9 cellular contexts compared by ENCODE assay signal in genomic region chr12:103771466-103771865, GRCh38.
DNase-seq lines count a peak whose midpoint lies in the region; ATAC-seq and TF ChIP-seq lines count a peak whose summit lies in the region.
"Had no signal": no experiment of that assay in that cellular context is flagged by ENCODE, and none has a peak within 500 bp of the region (broad histone marks: within the 10 kb centered on the region; RNA-seq: fewer than 3 reads in every experiment).

No MANE protein-coding gene starts in this region.

- H3K27ac ChIP-seq in RWPE1, result no peak overlapping the region
- H3K27ac ChIP-seq in rectal smooth muscle tissue (ENCODE audit: low read depth, low read length), result peak overlapping the region; percentile 6
- H3K27ac ChIP-seq in CD4-positive, alpha-beta memory T cell (ENCODE audit: low read depth, low read length), result no peak overlapping the region
- no peak overlapping the region for H3K27ac ChIP-seq in CD8-positive, alpha-beta T cell (ENCODE audit: low read depth, low read length)

- no peaks in the 10 kb centered on the region for H3K9me3 Mint-ChIP-seq in activated CD8-positive, alpha-beta T cell treated with anti-CD3 and anti-CD28 coated beads for 36 hours
- no peaks in the 10 kb centered on the region for H3K9me3 Mint-ChIP-seq in activated CD8-positive, alpha-beta T cell treated with anti-CD3 and anti-CD28 coated beads, Interleukin-2, amount 10 ng/mL, durations not matched to agents 7 days and 5 days (ENCODE audit: insufficient read depth)
- H3K9me3 Mint-ChIP-seq in CD4-positive, alpha-beta memory T cell, result no peaks in the 10 kb centered on the region
- no peaks in the 10 kb centered on the region for H3K9me3 Mint-ChIP-seq in CD8-positive, alpha-beta T cell
- H3K9me3 Mint-ChIP-seq: activated naive CD4-positive, alpha-beta T cell treated with anti-CD3 and anti-CD28 coated beads, Interleukin-2, amount 50 U/mL, for 24 hours had no signal

- CTCF ChIA-PET in activated CD8-positive, alpha-beta T cell treated with anti-CD3 and anti-CD28 coated beads for 36 hours (lab: Charles Lee), result interaction anchor here (0.9 to 1.5 kb wide), 4 partner anchors 10 to 338 kb away, joined by 3 to 5 read pairs (median 3); no protein-coding TSS in a partner anchor
- CTCF ChIA-PET in activated CD8-positive, alpha-beta T cell treated with anti-CD3 and anti-CD28 coated beads, Interleukin-2, amount 10 ng/mL, durations not matched to agents 7 days and 5 days (lab: Charles Lee), result interaction anchor here (1.0 to 1.5 kb wide), 4 partner anchors 12 to 338 kb away, joined by 3 read pairs; no protein-coding TSS in a partner anchor
- CTCF ChIA-PET in RWPE1 (lab: Yijun Ruan, JAX), result interaction anchor here (1.4 kb wide), 1 partner anchor 106 kb away, joined by 3 read pairs; no protein-coding TSS in a partner anchor
- CTCF ChIA-PET in CD4-positive, alpha-beta memory T cell (lab: Charles Lee; ENCODE audit: partially characterized antibody), result no interaction called here
- CTCF ChIA-PET in CD8-positive, alpha-beta T cell (lab: Charles Lee), result no interaction called here

- no peaks in the 10 kb centered on the region for H3K4me1 Mint-ChIP-seq in activated CD8-positive, alpha-beta T cell treated with anti-CD3 and anti-CD28 coated beads for 36 hours (ENCODE audit: low read depth)
- H3K4me1 Mint-ChIP-seq in activated CD8-positive, alpha-beta T cell treated with anti-CD3 and anti-CD28 coated beads, Interleukin-2, amount 10 ng/mL, durations not matched to agents 7 days and 5 days (ENCODE audit: low read depth), result no peaks in the 10 kb centered on the region
- H3K4me1 Mint-ChIP-seq in CD4-positive, alpha-beta memory T cell, result no peaks in the 10 kb centered on the region
- H3K4me1 Mint-ChIP-seq in CD8-positive, alpha-beta T cell (ENCODE audit: low read depth), result no peaks in the 10 kb centered on the region
- H3K4me1 Mint-ChIP-seq: activated naive CD4-positive, alpha-beta T cell treated with anti-CD3 and anti-CD28 coated beads, Interleukin-2, amount 50 U/mL, for 24 hours had no signal

- POLR2A ChIA-PET in activated CD8-positive, alpha-beta T cell treated with anti-CD3 and anti-CD28 coated beads for 36 hours (lab: Charles Lee), result interaction anchor here (0.7 kb wide), 1 partner anchor 10 kb away, joined by 3 read pairs; no protein-coding TSS in a partner anchor
- POLR2A ChIA-PET in activated CD8-positive, alpha-beta T cell treated with anti-CD3 and anti-CD28 coated beads, Interleukin-2, amount 10 ng/mL, durations not matched to agents 7 days and 5 days (lab: Charles Lee), result no interaction called here
- POLR2A ChIA-PET in RWPE1 (lab: Yijun Ruan, JAX; ENCODE audit: low non-redundant PET), result no interaction called here
- POLR2A ChIA-PET in CD4-positive, alpha-beta memory T cell (lab: Charles Lee; ENCODE audit: partially characterized antibody), result no interaction called here
- POLR2A ChIA-PET in CD8-positive, alpha-beta T cell (lab: Charles Lee), result no interaction called here

- no peaks in the 10 kb centered on the region for H3K27me3 Mint-ChIP-seq in activated CD8-positive, alpha-beta T cell treated with anti-CD3 and anti-CD28 coated beads for 36 hours
- no peaks in the 10 kb centered on the region for H3K27me3 Mint-ChIP-seq in activated CD8-positive, alpha-beta T cell treated with anti-CD3 and anti-CD28 coated beads, Interleukin-2, amount 10 ng/mL, durations not matched to agents 7 days and 5 days (ENCODE audit: low read depth)
- no peaks in the 10 kb centered on the region for H3K27me3 Mint-ChIP-seq in CD4-positive, alpha-beta memory T cell
- H3K27me3 Mint-ChIP-seq in CD8-positive, alpha-beta T cell (ENCODE audit: low read depth), result no peaks in the 10 kb centered on the region
- H3K27me3 Mint-ChIP-seq: activated naive CD4-positive, alpha-beta T cell treated with anti-CD3 and anti-CD28 coated beads, Interleukin-2, amount 50 U/mL, for 24 hours had no signal

- H3K9ac ChIP-seq in rectal smooth muscle tissue (ENCODE audit: low read length), result no peak overlapping the region

- no peaks in the 10 kb centered on the region for H3K27me3 ChIP-seq in rectal smooth muscle tissue (ENCODE audit: control insufficient read depth, insufficient read depth, low read length)
- no peaks in the 10 kb centered on the region for H3K27me3 ChIP-seq in CD4-positive, alpha-beta memory T cell (ENCODE audit: insufficient read depth, low read length)
- no peaks in the 10 kb centered on the region for H3K27me3 ChIP-seq in CD8-positive, alpha-beta T cell (ENCODE audit: insufficient read depth, low read length)

- H3K36me3 ChIP-seq in rectal smooth muscle tissue (ENCODE audit: control insufficient read depth, insufficient read depth, low read length), result peaks cover 6% of the 10 kb centered on the region
- H3K36me3 ChIP-seq in CD4-positive, alpha-beta memory T cell (ENCODE audit: insufficient read depth, low read length), result no peaks in the 10 kb centered on the region
- H3K36me3 ChIP-seq in CD8-positive, alpha-beta T cell (ENCODE audit: insufficient read depth, low read length), result no peaks in the 10 kb centered on the region

- intact Hi-C loops in activated CD8-positive, alpha-beta T cell treated with anti-CD3 and anti-CD28 coated beads for 36 hours (cut with micrococcal nuclease), result no loop called here
- intact Hi-C loops in CD4-positive, alpha-beta memory T cell (cut with micrococcal nuclease), result no loop called here
- intact Hi-C loops in CD8-positive, alpha-beta T cell (cut with DNase I, micrococcal nuclease), result loop anchor here (2.0 to 5.0 kb wide), 2 partner anchors 333 to 336 kb away; no protein-coding TSS in a partner anchor

- ATAC-seq in activated CD8-positive, alpha-beta T cell treated with anti-CD3 and anti-CD28 coated beads for 36 hours, result no peak
- no peak for ATAC-seq in activated CD8-positive, alpha-beta T cell treated with anti-CD3 and anti-CD28 coated beads, Interleukin-2, amount 10 ng/mL, durations not matched to agents 7 days and 5 days
- no peak for ATAC-seq in GM19351 (IDR thresholded peaks at IDR 0.05; ENCODE audit: unreplicated experiment)
- ATAC-seq in CD8-positive, alpha-beta T cell, result no peak

- H3K36me3 Mint-ChIP-seq in activated CD8-positive, alpha-beta T cell treated with anti-CD3 and anti-CD28 coated beads for 36 hours (ENCODE audit: low read depth), result peaks cover 3% of the 10 kb centered on the region
- H3K36me3 Mint-ChIP-seq in activated CD8-positive, alpha-beta T cell treated with anti-CD3 and anti-CD28 coated beads, Interleukin-2, amount 10 ng/mL, durations not matched to agents 7 days and 5 days (ENCODE audit: low read depth), result peaks cover 2% of the 10 kb centered on the region
- peaks cover 16 to 19% of the 10 kb centered on the region in 2 donors for H3K36me3 Mint-ChIP-seq in CD4-positive, alpha-beta memory T cell
- H3K36me3 Mint-ChIP-seq in CD8-positive, alpha-beta T cell, result peaks cover 23% of the 10 kb centered on the region

- no peaks in the 10 kb centered on the region for H3K9me3 ChIP-seq in CD4-positive, alpha-beta memory T cell (ENCODE audit: control insufficient read depth in 1 of 2, low read length in 2 of 2)
- H3K9me3 ChIP-seq in CD8-positive, alpha-beta T cell (ENCODE audit: low read length), result no peaks in the 10 kb centered on the region

- no peak for TF ChIP-seq CTCF in activated CD8-positive, alpha-beta T cell treated with anti-CD3 and anti-CD28 coated beads for 36 hours (IDR thresholded peaks at IDR 0.05)
- TF ChIP-seq CTCF in RWPE1 (conservative IDR thresholded peaks at IDR 0.05; ENCODE audit: low read depth), result peak; percentile 35
- TF ChIP-seq CTCF in CD8-positive, alpha-beta T cell (IDR thresholded peaks at IDR 0.05), result no peak

- no peak overlapping the region for H3K4me3 Mint-ChIP-seq in activated CD8-positive, alpha-beta T cell treated with anti-CD3 and anti-CD28 coated beads for 36 hours
- H3K4me3 Mint-ChIP-seq in activated CD8-positive, alpha-beta T cell treated with anti-CD3 and anti-CD28 coated beads, Interleukin-2, amount 10 ng/mL, durations not matched to agents 7 days and 5 days, result no peak overlapping the region
- no peak overlapping the region for H3K4me3 Mint-ChIP-seq in CD4-positive, alpha-beta memory T cell
- H3K4me3 Mint-ChIP-seq in CD8-positive, alpha-beta T cell, result no peak overlapping the region
- H3K4me3 Mint-ChIP-seq: activated naive CD4-positive, alpha-beta T cell treated with anti-CD3 and anti-CD28 coated beads, Interleukin-2, amount 50 U/mL, for 24 hours had no signal

- peak; percentile 6 for DNase-seq in activated CD8-positive, alpha-beta T cell treated with anti-CD3 and anti-CD28 coated beads for 36 hours
- DNase-seq in activated CD8-positive, alpha-beta T cell treated with anti-CD3 and anti-CD28 coated beads, Interleukin-2, amount 10 ng/mL, durations not matched to agents 7 days and 5 days, result no peak
- peak; percentile 24 for DNase-seq in RWPE1 (ENCODE audit: low spot score)
- DNase-seq in glomerular visceral epithelial cell (ENCODE audit: extremely low spot score), result peak; percentile 33
- DNase-seq in CD4-positive, alpha-beta memory T cell, result no peak
- no peak for DNase-seq in CD8-positive, alpha-beta T cell

- no peak overlapping the region for H3K27ac Mint-ChIP-seq in activated CD8-positive, alpha-beta T cell treated with anti-CD3 and anti-CD28 coated beads for 36 hours
- no peak overlapping the region for H3K27ac Mint-ChIP-seq in activated CD8-positive, alpha-beta T cell treated with anti-CD3 and anti-CD28 coated beads, Interleukin-2, amount 10 ng/mL, durations not matched to agents 7 days and 5 days
- H3K27ac Mint-ChIP-seq in CD4-positive, alpha-beta memory T cell, result no peak overlapping the region
- H3K27ac Mint-ChIP-seq in CD8-positive, alpha-beta T cell, result no peak overlapping the region
- H3K27ac Mint-ChIP-seq: activated naive CD4-positive, alpha-beta T cell treated with anti-CD3 and anti-CD28 coated beads, Interleukin-2, amount 50 U/mL, for 24 hours had no signal

- no peak overlapping the region for H3K4me3 ChIP-seq in rectal smooth muscle tissue (ENCODE audit: low read length)
- no peak overlapping the region for H3K4me3 ChIP-seq in CD4-positive, alpha-beta memory T cell (ENCODE audit: low read length in 2 of 2)
- H3K4me3 ChIP-seq in CD8-positive, alpha-beta T cell (ENCODE audit: low read depth, low read length), result no peak overlapping the region

- H3K4me1 ChIP-seq in rectal smooth muscle tissue (ENCODE audit: control insufficient read depth, insufficient read depth, low read length), result peaks cover 13% of the 10 kb centered on the region
- H3K4me1 ChIP-seq in CD4-positive, alpha-beta memory T cell (ENCODE audit: insufficient read depth, low read length), result no peaks in the 10 kb centered on the region
- H3K4me1 ChIP-seq in CD8-positive, alpha-beta T cell (ENCODE audit: insufficient read depth, low read length), result no peaks in the 10 kb centered on the region

Comparison
In these comparisons a context has a peak if more than half of its experiments do, and no peak if none do; other contexts are left out.
1. DNase-seq: peak in activated CD8-positive, alpha-beta T cell treated with anti-CD3 and anti-CD28 coated beads for 36 hours (single experiment), RWPE1 (single experiment) and glomerular visceral epithelial cell (single experiment); none in activated CD8-positive, alpha-beta T cell treated with anti-CD3 and anti-CD28 coated beads, Interleukin-2, amount 10 ng/mL, durations not matched to agents 7 days and 5 days (single experiment), CD4-positive, alpha-beta memory T cell (0 of 5) and CD8-positive, alpha-beta T cell (0 of 7).
2. CTCF ChIA-PET loops: an anchor here in activated CD8-positive, alpha-beta T cell treated with anti-CD3 and anti-CD28 coated beads for 36 hours (0.9 to 1.5 kb wide), activated CD8-positive, alpha-beta T cell treated with anti-CD3 and anti-CD28 coated beads, Interleukin-2, amount 10 ng/mL, durations not matched to agents 7 days and 5 days (1.0 to 1.5 kb wide) and RWPE1 (1.4 kb wide); none called in CD4-positive, alpha-beta memory T cell and CD8-positive, alpha-beta T cell.
3. intact Hi-C loops: an anchor here in CD8-positive, alpha-beta T cell (2.0 to 5.0 kb wide); none called in activated CD8-positive, alpha-beta T cell treated with anti-CD3 and anti-CD28 coated beads for 36 hours and CD4-positive, alpha-beta memory T cell.